16 cellular contexts compared by ENCODE assay signal in the genomic region with DNA sequence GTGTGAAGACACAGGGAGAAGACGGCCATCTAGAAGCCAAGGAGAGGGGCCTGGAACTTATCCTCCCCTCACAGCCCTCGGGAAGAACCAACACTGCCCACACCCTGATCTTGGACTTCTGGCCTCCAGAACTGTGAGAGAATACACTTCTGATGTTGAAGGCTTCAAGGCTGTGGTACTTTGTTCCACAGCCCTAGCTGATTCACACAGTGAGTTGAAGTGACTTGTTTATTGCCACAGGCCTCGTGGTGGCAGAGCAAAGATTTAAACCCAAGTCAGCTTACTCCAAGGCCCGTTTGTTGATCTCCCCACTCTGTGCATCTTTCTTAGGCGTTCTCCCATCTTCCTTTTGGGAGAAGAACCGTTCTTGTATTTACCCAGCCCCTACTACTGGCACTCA.
A peak's percentile ranks its signal among the peaks of the same experiment; 100 is the strongest.
DNase-seq lines count a peak whose midpoint lies in the region; ATAC-seq and TF ChIP-seq lines count a peak whose summit lies in the region.
"Had no signal": no experiment of that assay in that cellular context is flagged by ENCODE, and none has a peak within 500 bp of the region (broad histone marks: within the 10 kb centered on the region; RNA-seq: fewer than 3 reads in every experiment).

No MANE protein-coding gene starts in this region.

- 85% methylated on average over 6 of the region's 6 CpGs for WGBS in esophagus muscularis mucosa

- H3K36me3 ChIP-seq in BLaER1 = no peaks in the 10 kb centered on the region
- no peaks in the 10 kb centered on the region for H3K36me3 ChIP-seq in esophagus muscularis mucosa
- no peaks in the 10 kb centered on the region for H3K36me3 ChIP-seq in neutrophil

- ATAC-seq in HG02642 (IDR thresholded peaks at IDR 0.05; ENCODE audit: poor library complexity, unreplicated experiment) = no peak
- ATAC-seq: GM23338 had no signal

- TF ChIP-seq EP300 in esophagus muscularis mucosa (IDR thresholded peaks at IDR 0.05) = no peak

- H3K9ac ChIP-seq in BLaER1 = no peak overlapping the region

- intact Hi-C loops in esophagus muscularis mucosa (cut with DNase I) = no loop called here

- no peak for TF ChIP-seq POLR2A in esophagus muscularis mucosa (IDR thresholded peaks at IDR 0.05; ENCODE audit: low read depth)

- H3K27me3 ChIP-seq in BLaER1 (no peaks in the 10 kb centered on the region), esophagus muscularis mucosa (no peaks in the 10 kb centered on the region), neutrophil (no peaks in the 10 kb centered on the region)

- H3K4me3 ChIP-seq in BLaER1 = no peak overlapping the region
- no peak overlapping the region for H3K4me3 ChIP-seq in esophagus muscularis mucosa
- H3K4me3 ChIP-seq in neutrophil (ENCODE audit: low read depth in 1 of 2, low read length in 1 of 2) = no peak overlapping the region
- H3K4me3 ChIP-seq: GM23338 had no signal

- DNase-seq in esophagus muscularis mucosa (ENCODE audit: extremely low spot score) = peak; percentile 87
- DNase-seq in cerebellar cortex (ENCODE audit: low spot score) = no peak
- DNase-seq in NCI-H1105 (lab: John Stamatoyannopoulos, UW) = no peak
- no peak for DNase-seq in NCI-H2196 (lab: John Stamatoyannopoulos, UW; ENCODE audit: unreplicated experiment)
- DNase-seq: 8988T; CD4-positive, alpha-beta memory T cell; DMS153; DMS79; GDM1; HCEC 1CT had no signal

- H3K4me2 ChIP-seq in BLaER1 = no peak overlapping the region
- H3K4me2 ChIP-seq: GM23338 had no signal

- H3K4me1 ChIP-seq in BLaER1 (peaks cover 42% of the 10 kb centered on the region), esophagus muscularis mucosa (no peaks in the 10 kb centered on the region), neutrophil (ENCODE audit: control insufficient read depth in 1 of 2, insufficient read depth in 1 of 2, low read depth in 1 of 2, low read length in 1 of 2) (peaks cover 39 to 57% of the 10 kb centered on the region in 2 experiments)

- H3K9me3 ChIP-seq in BLaER1 (peaks cover 26% of the 10 kb centered on the region), esophagus muscularis mucosa (no peaks in the 10 kb centered on the region), neutrophil (no peaks in the 10 kb centered on the region)

- peak overlapping the region; percentile 81; the same call in 1 of the 2 replicates for H3K27ac ChIP-seq in BLaER1
- H3K27ac ChIP-seq in esophagus muscularis mucosa (replicated peaks in 1 of 4) = no peak overlapping the region
- H3K27ac ChIP-seq in neutrophil = peak overlapping the region; percentile 94
- H3K27ac ChIP-seq: C4-2B, HL-60 had no signal

- TF ChIP-seq CTCF in esophagus muscularis mucosa (IDR thresholded peaks at IDR 0.05) = no peak
- no peak for TF ChIP-seq CTCF in neutrophil (IDR thresholded peaks at IDR 0.05)

- no peaks in the 10 kb centered on the region for H4K20me1 ChIP-seq in BLaER1

Comparison
In these comparisons a context has a peak if more than half of its experiments do, and no peak if none do; other contexts are left out.
1. H3K27ac ChIP-seq: peak in BLaER1 (single experiment) and neutrophil (single experiment); none in esophagus muscularis mucosa (0 of 4).